Comparison of ENCODE assay signal across 16 cellular contexts in genomic region chr11:27391336-27392015, GRCh38. TPM values are rescaled to one million over a fixed set of nuclear protein-coding genes. Genes with fewer than 3 reads are reported as not detected.
DNase-seq lines count a peak whose midpoint lies in the region; ATAC-seq, FAIRE-seq and TF ChIP-seq lines count a peak whose summit lies in the region.
"Had no signal": no experiment of that assay in that cellular context is flagged by ENCODE, and none has a peak within 500 bp of the region (broad histone marks: within the 10 kb centered on the region; RNA-seq: fewer than 3 reads in every experiment).

No MANE protein-coding gene starts in this region.

- FAIRE-seq in astrocyte (lab: Jason Lieb, UNC), result peak; percentile 23

- H3K4ac ChIP-seq in mesenchymal stem cell (ENCODE audit: low read depth in 1 of 2, low read length in 2 of 2), result no peak overlapping the region

- H3K4me3 ChIP-seq in astrocyte (ENCODE audit: insufficient read depth, low read depth, low read length) (no peak overlapping the region), mesenchymal stem cell (ENCODE audit: insufficient read depth in 1 of 2, low read depth in 1 of 2, low read length in 2 of 2) (no peak overlapping the region)
- H3K4me3 ChIP-seq: HAP-1, MG63 had no signal

- peak overlapping the region; percentile 61 for H3K27ac ChIP-seq in astrocyte (ENCODE audit: low read depth, low read length)
- peak overlapping the region; percentile 42 for H3K27ac ChIP-seq in mesenchymal stem cell (ENCODE audit: low read length, poor library complexity, severe bottlenecking)

- peak overlapping the region; percentile 61 for H3K4me2 ChIP-seq in astrocyte (ENCODE audit: low read length)
- no peak overlapping the region for H3K4me2 ChIP-seq in mesenchymal stem cell (ENCODE audit: low read length, poor library complexity, severe bottlenecking)

- H3K4me1 Mint-ChIP-seq in astrocyte (ENCODE audit: low read depth, unreplicated experiment), result peaks cover 86% of the 10 kb centered on the region
- H3K4me1 Mint-ChIP-seq in activated T-helper 2 cell treated with anti-CD3 and anti-CD28 coated beads, Interferon-gamma antibody, Interleukin-2, Interleukin-4, amounts not matched to agents 10 μg/mL and 5 μg/mL and 100 μg/mL, durations not matched to agents 14 hours and 24 hours and 36 hours (ENCODE audit: low read depth), result peaks cover 28% of the 10 kb centered on the region
- H3K4me1 Mint-ChIP-seq: naive thymus-derived CD8-positive, alpha-beta T cell had no signal

- no peaks in the 10 kb centered on the region for H3K9me3 Mint-ChIP-seq in astrocyte (ENCODE audit: unreplicated experiment)
- H3K9me3 Mint-ChIP-seq in activated T-helper 2 cell treated with anti-CD3 and anti-CD28 coated beads, Interferon-gamma antibody, Interleukin-2, Interleukin-4, amounts not matched to agents 10 μg/mL and 5 μg/mL and 100 μg/mL, durations not matched to agents 14 hours and 24 hours and 36 hours, result no peaks in the 10 kb centered on the region
- H3K9me3 Mint-ChIP-seq: activated CD4-positive, alpha-beta T cell treated with anti-CD3 and anti-CD28 coated beads, Interleukin-2, amount 10 ng/mL, durations not matched to agents 7 days and 5 days; activated naive CD8-positive, alpha-beta T cell treated with anti-CD3 and anti-CD28 coated beads, Interleukin-2, amount 50 U/mL, for 24 hours; activated T-cell treated with anti-CD3 and anti-CD28 coated beads, Interleukin-2, amount 50 U/mL, for 4 hours; naive thymus-derived CD8-positive, alpha-beta T cell had no signal

- H3K14ac ChIP-seq in mesenchymal stem cell (ENCODE audit: low read length in 2 of 2), result no peak overlapping the region

- no peak overlapping the region for H2BK120ac ChIP-seq in mesenchymal stem cell (ENCODE audit: low read depth, low read length)

- no peaks in the 10 kb centered on the region for H3K27me3 ChIP-seq in astrocyte (ENCODE audit: insufficient read depth, low read length)
- H3K27me3 ChIP-seq in mesenchymal stem cell (ENCODE audit: control insufficient read depth in 1 of 2, insufficient read depth in 1 of 2, low read length in 2 of 2), result no peaks in the 10 kb centered on the region
- H3K27me3 ChIP-seq: MG63 had no signal

- DNase-seq in A172 (ENCODE audit: low spot score) (peak; percentile 47), HT-29 (ENCODE audit: low spot score) (peak; percentile 12), astrocyte (ENCODE audit: low read depth) (peak; percentile 36), mesenchymal stem cell (peak; percentile 16), NCI-H1436 treated with DMSO at 0.1 percent for 48 hours (lab: John Stamatoyannopoulos, UW) (no peak), GDM1 (lab: John Stamatoyannopoulos, UW) (no peak)
- DNase-seq in activated T-helper 2 cell treated with anti-CD3 and anti-CD28 coated beads, Interferon-gamma antibody, Interleukin-2, Interleukin-4, amounts not matched to agents 10 μg/mL and 5 μg/mL and 100 μg/mL, durations not matched to agents 14 hours and 24 hours and 36 hours (ENCODE audit: low spot score), result no peak
- DNase-seq: activated CD4-positive, alpha-beta T cell treated with anti-CD3 and anti-CD28 coated beads, Interleukin-2, amount 10 ng/mL, durations not matched to agents 7 days and 5 days; activated naive CD8-positive, alpha-beta T cell treated with anti-CD3 and anti-CD28 coated beads, Interleukin-2, amount 50 U/mL, for 24 hours; activated T-cell treated with anti-CD3 and anti-CD28 coated beads, Interleukin-2, amount 50 U/mL, for 4 hours; MG63; naive thymus-derived CD8-positive, alpha-beta T cell; NCI-H2081; stimulated activated naive CD8-positive, alpha-beta T cell treated with anti-CD3 and anti-CD28 coated beads, Interleukin-15, Interleukin-2, amounts not matched to agents 100 U/mL and 50 U/mL, for 24 hours had no signal

- ATAC-seq in HG03457 (IDR thresholded peaks at IDR 0.05; ENCODE audit: unreplicated experiment), result no peak
- ATAC-seq: activated naive CD8-positive, alpha-beta T cell treated with anti-CD3 and anti-CD28 coated beads, Interleukin-2, amount 50 U/mL, for 24 hours; activated T-cell treated with anti-CD3 and anti-CD28 coated beads, Interleukin-2, amount 50 U/mL, for 4 hours; naive thymus-derived CD8-positive, alpha-beta T cell; stimulated activated naive CD8-positive, alpha-beta T cell treated with anti-CD3 and anti-CD28 coated beads, Interleukin-15, Interleukin-2, amounts not matched to agents 100 U/mL and 50 U/mL, for 24 hours had no signal

- intact Hi-C loops in activated T-helper 2 cell treated with anti-CD3 and anti-CD28 coated beads, Interferon-gamma antibody, Interleukin-2, Interleukin-4, amounts not matched to agents 10 μg/mL and 5 μg/mL and 100 μg/mL, durations not matched to agents 14 hours and 24 hours and 36 hours (cut with micrococcal nuclease), result no loop called here

- no peak overlapping the region for H3K18ac ChIP-seq in mesenchymal stem cell (ENCODE audit: low read depth in 1 of 2, low read length in 2 of 2)

- no peak overlapping the region for H2AFZ ChIP-seq in astrocyte (ENCODE audit: low read depth, low read length)
- no peak overlapping the region for H2AFZ ChIP-seq in mesenchymal stem cell (ENCODE audit: low read depth, low read length)

- H2BK5ac ChIP-seq in mesenchymal stem cell (ENCODE audit: low read depth, low read length, poor library complexity, severe bottlenecking), result no peak overlapping the region

- H3K79me2 ChIP-seq in astrocyte (ENCODE audit: insufficient read depth, low read length), result peaks cover 7% of the 10 kb centered on the region

- TF ChIP-seq CTCF in astrocyte (IDR thresholded peaks at IDR 0.05; ENCODE audit: insufficient read depth, low read depth, low read length), result no peak

- H2BK12ac ChIP-seq in mesenchymal stem cell (ENCODE audit: low read length in 2 of 2), result no peak overlapping the region

- no peak overlapping the region for H3K4me3 Mint-ChIP-seq in astrocyte (ENCODE audit: unreplicated experiment)
- H3K4me3 Mint-ChIP-seq in activated T-helper 2 cell treated with anti-CD3 and anti-CD28 coated beads, Interferon-gamma antibody, Interleukin-2, Interleukin-4, amounts not matched to agents 10 μg/mL and 5 μg/mL and 100 μg/mL, durations not matched to agents 14 hours and 24 hours and 36 hours (ENCODE audit: low read depth), result no peak overlapping the region
- H3K4me3 Mint-ChIP-seq: activated CD4-positive, alpha-beta T cell treated with anti-CD3 and anti-CD28 coated beads, Interleukin-2, amount 10 ng/mL, durations not matched to agents 7 days and 5 days; activated naive CD8-positive, alpha-beta T cell treated with anti-CD3 and anti-CD28 coated beads, Interleukin-2, amount 50 U/mL, for 24 hours; activated T-cell treated with anti-CD3 and anti-CD28 coated beads, Interleukin-2, amount 50 U/mL, for 4 hours; naive thymus-derived CD8-positive, alpha-beta T cell had no signal

- no peak overlapping the region for H4K91ac ChIP-seq in mesenchymal stem cell (ENCODE audit: low read length)

- H3K4me1 ChIP-seq in astrocyte (ENCODE audit: insufficient read depth, low read length), result peaks cover 68% of the 10 kb centered on the region
- H3K4me1 ChIP-seq in mesenchymal stem cell (ENCODE audit: control insufficient read depth, insufficient read depth, low read depth, low read length), result peaks cover 9% of the 10 kb centered on the region

- H3K36me3 ChIP-seq in astrocyte (ENCODE audit: insufficient read depth, low read length), result no peaks in the 10 kb centered on the region
- no peaks in the 10 kb centered on the region for H3K36me3 ChIP-seq in mesenchymal stem cell (ENCODE audit: control insufficient read depth in 1 of 2, insufficient read depth in 2 of 2, low read depth in 1 of 2, low read length in 2 of 2)
- H3K36me3 ChIP-seq: MG63 had no signal

- H3K27ac Mint-ChIP-seq in astrocyte (ENCODE audit: unreplicated experiment), result peak overlapping the region; percentile 79
- H3K27ac Mint-ChIP-seq in activated T-helper 2 cell treated with anti-CD3 and anti-CD28 coated beads, Interferon-gamma antibody, Interleukin-2, Interleukin-4, amounts not matched to agents 10 μg/mL and 5 μg/mL and 100 μg/mL, durations not matched to agents 14 hours and 24 hours and 36 hours, result no peak overlapping the region
- H3K27ac Mint-ChIP-seq: activated CD4-positive, alpha-beta T cell treated with anti-CD3 and anti-CD28 coated beads, Interleukin-2, amount 10 ng/mL, durations not matched to agents 7 days and 5 days; activated naive CD8-positive, alpha-beta T cell treated with anti-CD3 and anti-CD28 coated beads, Interleukin-2, amount 50 U/mL, for 24 hours; naive thymus-derived CD8-positive, alpha-beta T cell had no signal

- H4K20me1 ChIP-seq in astrocyte (ENCODE audit: insufficient read depth, low read length), result no peaks in the 10 kb centered on the region

- no peak overlapping the region for H4K8ac ChIP-seq in mesenchymal stem cell (ENCODE audit: low read length)

- no peak overlapping the region for H3K9ac ChIP-seq in astrocyte (ENCODE audit: low read length)
- H3K9ac ChIP-seq in mesenchymal stem cell (ENCODE audit: low read length), result no peak overlapping the region

- no peaks in the 10 kb centered on the region for H3K36me3 Mint-ChIP-seq in astrocyte (ENCODE audit: low read depth, unreplicated experiment)
- no peaks in the 10 kb centered on the region for H3K36me3 Mint-ChIP-seq in activated T-helper 2 cell treated with anti-CD3 and anti-CD28 coated beads, Interferon-gamma antibody, Interleukin-2, Interleukin-4, amounts not matched to agents 10 μg/mL and 5 μg/mL and 100 μg/mL, durations not matched to agents 14 hours and 24 hours and 36 hours (ENCODE audit: low read depth)
- H3K36me3 Mint-ChIP-seq: naive thymus-derived CD8-positive, alpha-beta T cell had no signal

- no peaks in the 10 kb centered on the region for H3K27me3 Mint-ChIP-seq in astrocyte (ENCODE audit: low read depth, unreplicated experiment)
- H3K27me3 Mint-ChIP-seq in activated T-helper 2 cell treated with anti-CD3 and anti-CD28 coated beads, Interferon-gamma antibody, Interleukin-2, Interleukin-4, amounts not matched to agents 10 μg/mL and 5 μg/mL and 100 μg/mL, durations not matched to agents 14 hours and 24 hours and 36 hours (ENCODE audit: low read depth), result peaks cover 42% of the 10 kb centered on the region
- H3K27me3 Mint-ChIP-seq: activated naive CD8-positive, alpha-beta T cell treated with anti-CD3 and anti-CD28 coated beads, Interleukin-2, amount 50 U/mL, for 24 hours had no signal

- peak overlapping the region; percentile 56 for H2AK5ac ChIP-seq in mesenchymal stem cell (ENCODE audit: low read length, severe bottlenecking)

- H3K9me3 ChIP-seq in astrocyte (ENCODE audit: insufficient read depth, low read depth, low read length) (no peaks in the 10 kb centered on the region), mesenchymal stem cell (ENCODE audit: control insufficient read depth, low read length) (no peaks in the 10 kb centered on the region)
- H3K9me3 ChIP-seq: HAP-1, MG63 had no signal

- no peak overlapping the region for H3K23ac ChIP-seq in mesenchymal stem cell (ENCODE audit: low read length in 2 of 2)

- H2BK15ac ChIP-seq in mesenchymal stem cell (ENCODE audit: low read depth, poor library complexity, severe bottlenecking), result no peak overlapping the region

- WGBS in mesenchymal stem cell, result 84% methylated on average over 4 of the region's 5 CpGs

- peaks cover 7% of the 10 kb centered on the region for H3K79me1 ChIP-seq in mesenchymal stem cell (replicated peaks; ENCODE audit: low read length, poor library complexity, severe bottlenecking)

RNA-seq across cellular contexts. Expression of gene CCDC34, which starts 28.5 kb away (rescaled TPM):
- 35.8 and 44.8 TPM in 2 replicates for total RNA-seq in A172 (2014; rRNA removed; shearing (Covaris generic))
- 7.1 and 10.1 TPM in 2 replicates for total RNA-seq in HT-29 (2014; rRNA removed; shearing (Covaris generic))
- 11.7 and 12.8 TPM in 2 replicates for total RNA-seq in astrocyte
- 10.2 TPM for polyA plus RNA-seq in mesenchymal stem cell (2013, experiment 1 of 2)
- 11.4 TPM for polyA plus RNA-seq in mesenchymal stem cell (2013, experiment 2 of 2)
- 9.3 and 10.8 TPM in 2 replicates for total RNA-seq in activated T-helper 2 cell treated with anti-CD3 and anti-CD28 coated beads, Interferon-gamma antibody, Interleukin-2, Interleukin-4, amounts not matched to agents 10 μg/mL and 5 μg/mL and 100 μg/mL, durations not matched to agents 14 hours and 24 hours and 36 hours

Comparison
In these comparisons a context has a peak if more than half of its experiments do, and no peak if none do; other contexts are left out.
1. DNase-seq: peak in A172 (single experiment), HT-29 (single experiment), astrocyte (single experiment) and mesenchymal stem cell (single experiment); none in NCI-H1436 treated with DMSO at 0.1 percent for 48 hours (single experiment), GDM1 (single experiment) and activated T-helper 2 cell treated with anti-CD3 and anti-CD28 coated beads, Interferon-gamma antibody, Interleukin-2, Interleukin-4, amounts not matched to agents 10 μg/mL and 5 μg/mL and 100 μg/mL, durations not matched to agents 14 hours and 24 hours and 36 hours (single experiment).